20 cellular contexts compared by ENCODE assay signal in the genomic region with DNA sequence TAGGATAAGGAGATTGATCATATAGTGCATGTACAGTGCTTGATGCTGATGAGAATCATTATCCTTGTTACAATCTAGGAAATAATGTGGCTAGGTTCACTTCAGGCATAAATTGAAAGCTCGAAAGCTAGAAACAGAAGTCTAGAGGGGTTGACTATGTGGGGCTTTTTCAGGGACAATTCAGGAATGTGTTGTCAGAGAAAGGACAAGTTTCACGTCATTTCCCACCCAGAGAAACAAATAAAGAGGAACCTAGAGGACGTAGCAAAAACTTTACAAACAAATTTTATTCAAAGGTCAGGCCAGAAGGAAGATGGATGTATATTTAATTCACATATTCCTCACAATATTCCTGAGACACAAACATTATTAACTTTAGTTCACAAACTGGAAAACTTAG. TPM values are rescaled to one million over a fixed set of nuclear protein-coding genes. Genes with fewer than 3 reads are reported as not detected.
A peak's percentile ranks its signal among the peaks of the same experiment; 100 is the strongest.
DNase-seq lines count a peak whose midpoint lies in the region; ATAC-seq and TF ChIP-seq lines count a peak whose summit lies in the region.
"Had no signal": no experiment of that assay in that cellular context is flagged by ENCODE, and none has a peak within 500 bp of the region (broad histone marks: within the 10 kb centered on the region; RNA-seq: fewer than 3 reads in every experiment).

No MANE protein-coding gene starts in this region.

- H3K27me3 ChIP-seq in DOHH2 (ENCODE audit: control insufficient read depth, low read length) = no peaks in the 10 kb centered on the region
- no peaks in the 10 kb centered on the region for H3K27me3 ChIP-seq in muscle layer of colon (ENCODE audit: control insufficient read depth in 1 of 2, insufficient read depth in 2 of 2, low read length in 2 of 2)
- no peaks in the 10 kb centered on the region for H3K27me3 ChIP-seq in stomach
- H3K27me3 ChIP-seq: breast epithelium, vagina had no signal

- H3K27me3 Mint-ChIP-seq in activated T-cell treated with anti-CD3 and anti-CD28 coated beads, Interleukin-2, amount 50 U/mL, for 4 hours (ENCODE audit: low read depth) = peaks cover 8% of the 10 kb centered on the region
- H3K27me3 Mint-ChIP-seq in progenitor cell of endocrine pancreas = peaks cover 52% of the 10 kb centered on the region

- TF ChIP-seq CTCF in DOHH2 (IDR thresholded peaks at IDR 0.05; ENCODE audit: low read depth, low read length, poor library complexity, severe bottlenecking) (no peak), stomach (IDR thresholded peaks at IDR 0.05) (no peak), progenitor cell of endocrine pancreas (IDR thresholded peaks at IDR 0.05; ENCODE audit: unreplicated experiment) (no peak)

- H3K9ac ChIP-seq in muscle layer of colon (ENCODE audit: low read length) = no peak overlapping the region

- H3K27ac ChIP-seq in DOHH2 (ENCODE audit: low read depth, low read length) (peak overlapping the region; percentile 99), caudate nucleus (ENCODE audit: low read depth, low read length) (peak overlapping the region; percentile 63), muscle layer of colon (ENCODE audit: low read depth, low read length) (peak overlapping the region; percentile 38), stomach (peak overlapping the region in 4 of 5 donors; percentile 39 to 79 (median 56))

- no peaks in the 10 kb centered on the region for H3K9me3 Mint-ChIP-seq in activated T-cell treated with anti-CD3 and anti-CD28 coated beads, Interleukin-2, amount 50 U/mL, for 4 hours
- H3K9me3 Mint-ChIP-seq in progenitor cell of endocrine pancreas (ENCODE audit: low read depth) = no peaks in the 10 kb centered on the region
- H3K9me3 Mint-ChIP-seq: activated T-helper 17 cell treated with anti-CD3 and anti-CD28 coated beads, Interleukin-2, amount 50 U/mL, for 72 hours; nephron had no signal

- peaks cover 81% of the 10 kb centered on the region for H3K79me2 ChIP-seq in DOHH2 (ENCODE audit: control insufficient read depth, low read length)

- no peak for ATAC-seq in activated T-cell treated with anti-CD3 and anti-CD28 coated beads, Interleukin-2, amount 50 U/mL, for 4 hours
- ATAC-seq: activated T-helper 17 cell treated with anti-CD3 and anti-CD28 coated beads, Interleukin-2, amount 50 U/mL, for 72 hours; SK-N-SH treated with all-trans-retinoic acid at 6 μM for 48 hours had no signal

- no peaks in the 10 kb centered on the region for H3K36me3 Mint-ChIP-seq in activated T-cell treated with anti-CD3 and anti-CD28 coated beads, Interleukin-2, amount 50 U/mL, for 4 hours (ENCODE audit: insufficient read depth)
- no peaks in the 10 kb centered on the region for H3K36me3 Mint-ChIP-seq in progenitor cell of endocrine pancreas (ENCODE audit: insufficient read depth)

- no peak overlapping the region for H3K4me3 Mint-ChIP-seq in activated T-cell treated with anti-CD3 and anti-CD28 coated beads, Interleukin-2, amount 50 U/mL, for 4 hours
- no peak overlapping the region for H3K4me3 Mint-ChIP-seq in progenitor cell of endocrine pancreas (ENCODE audit: low read depth)
- H3K4me3 Mint-ChIP-seq: activated T-helper 17 cell treated with anti-CD3 and anti-CD28 coated beads, Interleukin-2, amount 50 U/mL, for 72 hours; nephron had no signal

- DNase-seq in caudate nucleus (lab: John Stamatoyannopoulos, UW) (no peak), stomach (no peak), NCI-H1694 (lab: John Stamatoyannopoulos, UW) (no peak), progenitor cell of endocrine pancreas (ENCODE audit: low spot score, unreplicated experiment) (no peak), putamen (ENCODE audit: low spot score) (no peak)
- no peak for DNase-seq in activated T-cell treated with anti-CD3 and anti-CD28 coated beads, Interleukin-2, amount 50 U/mL, for 4 hours
- DNase-seq: GF-D8; Karpas-422; NCI-H1105; NCI-H748 treated with DMSO at 0.1 percent for 48 hours; posterior cingulate gyrus; stimulated activated naive CD4-positive, alpha-beta T cell had no signal

- H3K9me3 ChIP-seq in DOHH2 (ENCODE audit: control insufficient read depth, insufficient read depth, low read length) (no peaks in the 10 kb centered on the region), muscle layer of colon (ENCODE audit: low read length) (no peaks in the 10 kb centered on the region), stomach (no peaks in the 10 kb centered on the region)
- H3K9me3 ChIP-seq: breast epithelium, vagina had no signal

- peak overlapping the region; percentile 90 for H3K4me2 ChIP-seq in DOHH2 (ENCODE audit: low read length)

- no peak overlapping the region for H3K27ac Mint-ChIP-seq in progenitor cell of endocrine pancreas
- H3K27ac Mint-ChIP-seq: activated T-helper 17 cell treated with anti-CD3 and anti-CD28 coated beads, Interleukin-2, amount 50 U/mL, for 72 hours had no signal

- H3K4me1 ChIP-seq in DOHH2 (ENCODE audit: control insufficient read depth, low read length) = peaks cover 100% of the 10 kb centered on the region
- H3K4me1 ChIP-seq in muscle layer of colon (ENCODE audit: insufficient read depth, low read length) = peaks cover 97% of the 10 kb centered on the region
- H3K4me1 ChIP-seq in stomach = peaks cover 14 to 95% (median 48%) of the 10 kb centered on the region in 4 donors

- intact Hi-C loops in stomach (cut with DNase I; ENCODE audit: low total_unique reads) = no loop called here

- H4K20me1 ChIP-seq in DOHH2 (ENCODE audit: control insufficient read depth, insufficient read depth, low read depth, low read length) = no peaks in the 10 kb centered on the region

- H3K9me2 ChIP-seq in DOHH2 (replicated peaks; ENCODE audit: control insufficient read depth, low read length) = no peaks in the 10 kb centered on the region

- TF ChIP-seq EP300 in stomach (IDR thresholded peaks at IDR 0.05) = no peak

- H3K4me3 ChIP-seq in DOHH2 (ENCODE audit: low read length) (peak overlapping the region; percentile 65), muscle layer of colon (ENCODE audit: low read depth in 1 of 2, low read length in 2 of 2) (no peak overlapping the region), stomach (no peak overlapping the region)
- H3K4me3 ChIP-seq: breast epithelium, lung, vagina had no signal

- peaks cover 52% of the 10 kb centered on the region for H3F3A ChIP-seq in DOHH2 (ENCODE audit: control insufficient read depth, insufficient read depth)

- peaks cover 26% of the 10 kb centered on the region for H3K4me1 Mint-ChIP-seq in activated T-cell treated with anti-CD3 and anti-CD28 coated beads, Interleukin-2, amount 50 U/mL, for 4 hours (ENCODE audit: low read depth)
- no peaks in the 10 kb centered on the region for H3K4me1 Mint-ChIP-seq in progenitor cell of endocrine pancreas (ENCODE audit: low read depth)
- H3K4me1 Mint-ChIP-seq: activated T-helper 17 cell treated with anti-CD3 and anti-CD28 coated beads, Interleukin-2, amount 50 U/mL, for 72 hours had no signal

- no peak for TF ChIP-seq POLR2A in stomach (IDR thresholded peaks at IDR 0.05)

- WGBS in stomach, 5 donors = 56 to 74% (median 69%) methylated on average over 3 of the region's 3 CpGs

- H3K36me3 ChIP-seq in DOHH2 (ENCODE audit: control insufficient read depth, low read length) (peaks cover 8% of the 10 kb centered on the region), muscle layer of colon (ENCODE audit: insufficient read depth, low read length) (no peaks in the 10 kb centered on the region), stomach (no peaks in the 10 kb centered on the region)
- H3K36me3 ChIP-seq: breast epithelium, vagina had no signal

RNA-seq across cellular contexts. Expression of gene CYRIA, which starts 7.6 kb away (rescaled TPM):
- total RNA-seq in stomach (10 to 100 TPM in 2 of 5 donors, 1 to 10 TPM in 2, under 1 TPM in 1; under 0.01 to 12.7 (median 3.3) TPM), progenitor cell of endocrine pancreas (0.91 and 2.0 TPM in 2 replicates)
- 1 to 10 TPM; 1.9 to 4.4 (median 3.2) TPM for polyA plus RNA-seq in stomach
- 1 to 10 TPM in 2 of 3 donors, under 1 TPM in 1; 0.51 to 1.8 (median 1.8) TPM for total RNA-seq in activated T-cell treated with anti-CD3 and anti-CD28 coated beads, Interleukin-2, amount 50 U/mL, for 4 hours

Comparison
In these comparisons a context has a peak if more than half of its experiments do, and no peak if none do; other contexts are left out.
1. H3K27ac ChIP-seq: peak in every context shown above with its lines; median percentile 99 in DOHH2; 63 in caudate nucleus; 56 in stomach; 38 in muscle layer of colon.